ENCODE assay signal across 30 cellular contexts in genomic region chrX:39050427-39050826, GRCh38.
"Had no signal": no experiment of that assay in that cellular context is flagged by ENCODE, and none has a peak within 500 bp of the region (broad histone marks: within the 10 kb centered on the region; RNA-seq: fewer than 3 reads in every experiment).

No MANE protein-coding gene starts in this region.

- H3K36me3 Mint-ChIP-seq: activated CD8-positive, alpha-beta memory T cell treated with anti-CD3 and anti-CD28 coated beads, Interleukin-2, amount 10 ng/mL, durations not matched to agents 7 days and 5 days; activated naive CD8-positive, alpha-beta T cell; brain; memory B cell; neural progenitor cell had no signal

- H3K27ac ChIP-seq: neural progenitor cell, suprapubic skin, tibial artery, upper lobe of right lung, VCaP had no signal

- H3K27me3 Mint-ChIP-seq: activated CD8-positive, alpha-beta memory T cell treated with anti-CD3 and anti-CD28 coated beads, Interleukin-2, amount 10 ng/mL, durations not matched to agents 7 days and 5 days; activated CD8-positive, alpha-beta T cell treated with anti-CD3 and anti-CD28 coated beads for 36 hours; activated naive CD8-positive, alpha-beta T cell had no signal

- H3K4me1 ChIP-seq: neural progenitor cell, tibial artery, upper lobe of right lung had no signal

- ATAC-seq: activated CD4-positive, CD25-positive, alpha-beta regulatory T cell treated with anti-CD3 and anti-CD28 coated beads, Interleukin-2, amount 50 U/mL, for 24 hours; activated CD8-positive, alpha-beta memory T cell treated with anti-CD3 and anti-CD28 coated beads, Interleukin-2, amount 10 ng/mL, durations not matched to agents 7 days and 5 days; activated CD8-positive, alpha-beta T cell treated with anti-CD3 and anti-CD28 coated beads for 36 hours; left cardiac atrium; naive thymus-derived CD8-positive, alpha-beta T cell; right cardiac atrium; upper lobe of right lung had no signal

- FAIRE-seq: endothelial cell of umbilical vein, frontal cortex, islet of Langerhans, TTC549 had no signal

- H3K27me3 ChIP-seq: esophagus squamous epithelium, neural progenitor cell, suprapubic skin, tibial artery, upper lobe of right lung had no signal

- H3K4me1 Mint-ChIP-seq: activated CD8-positive, alpha-beta memory T cell treated with anti-CD3 and anti-CD28 coated beads, Interleukin-2, amount 10 ng/mL, durations not matched to agents 7 days and 5 days; brain; naive thymus-derived CD8-positive, alpha-beta T cell had no signal

- DNase-seq: activated CD4-positive, alpha-beta T cell treated with anti-CD3 and anti-CD28 coated beads for 48 hours; activated CD8-positive, alpha-beta memory T cell treated with anti-CD3 and anti-CD28 coated beads, Interleukin-2, amount 10 ng/mL, durations not matched to agents 7 days and 5 days; activated CD8-positive, alpha-beta T cell treated with anti-CD3 and anti-CD28 coated beads for 36 hours; activated effector memory CD4-positive, alpha-beta T cell treated with Interleukin-2 at 50 U/mL for 16 hours; activated naive CD4-positive, alpha-beta T cell treated with Interleukin-2 at 50 U/mL for 16 hours; activated T-cell treated with anti-CD3 and anti-CD28 coated beads, Interleukin-2, amount 50 U/mL, for 48 hours; anterior cingulate cortex; caudate nucleus; esophagus squamous epithelium; left cardiac atrium; midbrain; naive thymus-derived CD8-positive, alpha-beta T cell; occipital lobe; right cardiac atrium; stimulated activated CD4-positive, alpha-beta T cell treated with anti-CD3 and anti-CD28 coated beads, Interleukin-15, amount 100 ng/mL, for 24 hours; stimulated activated CD4-positive, alpha-beta T cell treated with anti-CD3 and anti-CD28 coated beads, Interleukin-2, amount 100 ng/mL, for 24 hours; stimulated activated naive CD4-positive, alpha-beta T cell; tibial artery; upper lobe of right lung had no signal

- H3K9me3 Mint-ChIP-seq: activated CD8-positive, alpha-beta T cell treated with anti-CD3 and anti-CD28 coated beads for 36 hours; memory B cell; naive thymus-derived CD8-positive, alpha-beta T cell; neural progenitor cell had no signal

- H3K27ac Mint-ChIP-seq: activated CD8-positive, alpha-beta memory T cell treated with anti-CD3 and anti-CD28 coated beads, Interleukin-2, amount 10 ng/mL, durations not matched to agents 7 days and 5 days; activated CD8-positive, alpha-beta T cell treated with anti-CD3 and anti-CD28 coated beads for 36 hours; activated naive CD8-positive, alpha-beta T cell; brain; memory B cell; naive thymus-derived CD8-positive, alpha-beta T cell; neural progenitor cell had no signal

- H2AFZ ChIP-seq: neural progenitor cell had no signal

- H3K9me3 ChIP-seq: esophagus squamous epithelium, suprapubic skin, tibial artery, upper lobe of right lung had no signal

- H3K9ac ChIP-seq: neural progenitor cell had no signal

- H3K4me3 ChIP-seq: esophagus squamous epithelium, neural progenitor cell, suprapubic skin, tibial artery, upper lobe of right lung had no signal

- H3K36me3 ChIP-seq: esophagus squamous epithelium, neural progenitor cell, suprapubic skin, tibial artery, upper lobe of right lung had no signal

- H3K4me2 ChIP-seq: neural progenitor cell had no signal

- H3K4me3 Mint-ChIP-seq: activated CD8-positive, alpha-beta memory T cell treated with anti-CD3 and anti-CD28 coated beads, Interleukin-2, amount 10 ng/mL, durations not matched to agents 7 days and 5 days; activated CD8-positive, alpha-beta T cell treated with anti-CD3 and anti-CD28 coated beads for 36 hours; activated naive CD8-positive, alpha-beta T cell; brain; memory B cell; naive thymus-derived CD8-positive, alpha-beta T cell; neural progenitor cell had no signal
